In the genomic region with DNA sequence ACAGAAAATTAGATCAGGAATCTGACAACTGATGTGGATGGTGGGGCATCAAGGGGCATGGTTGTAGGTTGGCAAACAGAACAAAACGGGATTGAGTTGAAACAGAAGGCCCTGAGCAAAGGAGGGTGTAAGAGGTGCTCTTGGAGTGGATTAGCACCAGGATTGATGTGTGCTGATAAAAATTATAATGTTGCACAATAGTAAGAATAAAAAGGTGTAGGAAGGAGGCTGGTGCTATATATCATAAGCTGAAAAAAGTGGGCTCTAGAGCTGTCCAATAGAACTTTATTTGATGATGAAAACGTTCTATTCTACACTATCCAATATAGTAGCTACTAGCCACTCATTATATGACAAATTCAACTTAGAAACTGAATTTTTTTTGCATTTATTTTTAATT, we compare ENCODE assay signal across 39 cellular contexts.
"Had no signal": no experiment of that assay in that cellular context is flagged by ENCODE, and none has a peak within 500 bp of the region (broad histone marks: within the 10 kb centered on the region; RNA-seq: fewer than 3 reads in every experiment).

No MANE protein-coding gene starts in this region.

- H3K9me3 ChIP-seq: adrenal gland, ascending aorta, body of pancreas, breast epithelium had no signal

- H3K27ac Mint-ChIP-seq: activated naive CD4-positive, alpha-beta T cell treated with anti-CD3 and anti-CD28 coated beads for 36 hours; activated naive CD4-positive, alpha-beta T cell treated with anti-CD3 and anti-CD28 coated beads, Interleukin-2, amount 10 ng/mL, durations not matched to agents 7 days and 5 days; activated naive CD4-positive, alpha-beta T cell treated with anti-CD3 and anti-CD28 coated beads, Interleukin-2, amount 50 U/mL, for 24 hours; activated naive CD4-positive, alpha-beta T cell treated with anti-CD3 and anti-CD28 coated beads, Interleukin-2, amount 50 U/mL, for 72 hours; activated naive CD8-positive, alpha-beta T cell; activated naive CD8-positive, alpha-beta T cell treated with anti-CD3 and anti-CD28 coated beads for 36 hours; activated naive CD8-positive, alpha-beta T cell treated with anti-CD3 and anti-CD28 coated beads, Interleukin-2, amount 10 ng/mL, durations not matched to agents 7 days and 5 days; activated naive CD8-positive, alpha-beta T cell treated with anti-CD3 and anti-CD28 coated beads, Interleukin-2, amount 50 U/mL, for 24 hours; activated T-cell treated with anti-CD3 and anti-CD28 coated beads, Interleukin-2, amount 50 U/mL, for 72 hours; activated T-helper 1 cell treated with anti-CD3 and anti-CD28 coated beads, Interleukin-12 subunit alpha, Interleukin-12 subunit beta, Interleukin-2, Interleukin-4 antibody, amounts not matched to agents 30 ng/mL and 10 ng/mL and 1 ng/mL, durations not matched to agents 14 hours and 24 hours and 36 hours; activated T-helper 17 cell treated with anti-CD3 and anti-CD28 coated beads, Interleukin-2, amount 50 U/mL, for 72 hours; activated T-helper 2 cell treated with anti-CD3 and anti-CD28 coated beads, Interferon-gamma antibody, Interleukin-2, Interleukin-4, amounts not matched to agents 10 μg/mL and 5 μg/mL and 100 μg/mL, durations not matched to agents 14 hours and 24 hours and 36 hours; brain had no signal

- H3K9me3 Mint-ChIP-seq: activated naive CD4-positive, alpha-beta T cell treated with anti-CD3 and anti-CD28 coated beads for 36 hours; activated naive CD4-positive, alpha-beta T cell treated with anti-CD3 and anti-CD28 coated beads, Interleukin-2, amount 10 ng/mL, durations not matched to agents 7 days and 5 days; activated naive CD4-positive, alpha-beta T cell treated with anti-CD3 and anti-CD28 coated beads, Interleukin-2, amount 50 U/mL, for 24 hours; activated naive CD8-positive, alpha-beta T cell treated with anti-CD3 and anti-CD28 coated beads, Interleukin-2, amount 50 U/mL, for 24 hours; activated T-cell treated with anti-CD3 and anti-CD28 coated beads, Interleukin-2, amount 50 U/mL, for 4 hours; activated T-helper 1 cell treated with anti-CD3 and anti-CD28 coated beads, Interleukin-12 subunit alpha, Interleukin-12 subunit beta, Interleukin-2, Interleukin-4 antibody, amounts not matched to agents 30 ng/mL and 10 ng/mL and 1 ng/mL, durations not matched to agents 14 hours and 24 hours and 36 hours; activated T-helper 17 cell treated with anti-CD3 and anti-CD28 coated beads, Interleukin-2, amount 50 U/mL, for 72 hours; activated T-helper 2 cell treated with anti-CD3 and anti-CD28 coated beads, Interferon-gamma antibody, Interleukin-2, Interleukin-4, amounts not matched to agents 10 μg/mL and 5 μg/mL and 100 μg/mL, durations not matched to agents 14 hours and 24 hours and 36 hours; central memory CD8-positive, alpha-beta T cell had no signal

- H3K36me3 Mint-ChIP-seq: activated naive CD4-positive, alpha-beta T cell treated with anti-CD3 and anti-CD28 coated beads, Interleukin-2, amount 10 ng/mL, durations not matched to agents 7 days and 5 days; activated naive CD4-positive, alpha-beta T cell treated with anti-CD3 and anti-CD28 coated beads, Interleukin-2, amount 50 U/mL, for 24 hours; activated naive CD4-positive, alpha-beta T cell treated with anti-CD3 and anti-CD28 coated beads, Interleukin-2, amount 50 U/mL, for 72 hours; activated naive CD8-positive, alpha-beta T cell; activated naive CD8-positive, alpha-beta T cell treated with anti-CD3 and anti-CD28 coated beads for 36 hours; activated naive CD8-positive, alpha-beta T cell treated with anti-CD3 and anti-CD28 coated beads, Interleukin-2, amount 10 ng/mL, durations not matched to agents 7 days and 5 days; brain had no signal

- H3K4me1 ChIP-seq: adrenal gland, ascending aorta, body of pancreas, breast epithelium had no signal

- ATAC-seq: activated naive CD4-positive, alpha-beta T cell treated with anti-CD3 and anti-CD28 coated beads, Interleukin-2, amount 50 U/mL, for 72 hours; activated naive CD8-positive, alpha-beta T cell treated with anti-CD3 and anti-CD28 coated beads, Interleukin-2, amount 50 U/mL, for 24 hours; activated T-cell treated with anti-CD3 and anti-CD28 coated beads, Interleukin-2, amount 50 U/mL, for 4 hours; activated T-cell treated with anti-CD3 and anti-CD28 coated beads, Interleukin-2, amount 50 U/mL, for 72 hours; activated T-helper 17 cell treated with anti-CD3 and anti-CD28 coated beads, Interleukin-2, amount 50 U/mL, for 72 hours; body of pancreas had no signal

- DNase-seq: activated effector memory CD4-positive, alpha-beta T cell treated with anti-CD3 and anti-CD28 coated beads, Interleukin-2, amount 50 U/mL, for 16 hours; activated effector memory CD4-positive, alpha-beta T cell treated with Interleukin-2 at 50 U/mL for 16 hours; activated gamma-delta T cell; activated gamma-delta T cell treated with Interleukin-2 at 50 U/mL for 16 hours; activated naive CD4-positive, alpha-beta T cell; activated naive CD4-positive, alpha-beta T cell treated with anti-CD3 and anti-CD28 coated beads for 36 hours; activated naive CD4-positive, alpha-beta T cell treated with anti-CD3 and anti-CD28 coated beads, Interleukin-2, amount 10 ng/mL, durations not matched to agents 7 days and 5 days; activated naive CD4-positive, alpha-beta T cell treated with anti-CD3 and anti-CD28 coated beads, Interleukin-2, amount 50 U/mL, for 16 hours; activated naive CD4-positive, alpha-beta T cell treated with Interleukin-2 at 50 U/mL for 16 hours; activated naive CD8-positive, alpha-beta T cell treated with anti-CD3 and anti-CD28 coated beads for 36 hours; activated naive CD8-positive, alpha-beta T cell treated with anti-CD3 and anti-CD28 coated beads, Interleukin-2, amount 10 ng/mL, durations not matched to agents 7 days and 5 days; activated naive CD8-positive, alpha-beta T cell treated with anti-CD3 and anti-CD28 coated beads, Interleukin-2, amount 50 U/mL, for 24 hours; activated T-cell treated with anti-CD3 and anti-CD28 coated beads, Interleukin-2, amount 50 U/mL, for 4 hours; activated T-cell treated with anti-CD3 and anti-CD28 coated beads, Interleukin-2, amount 50 U/mL, for 48 hours; activated T-cell treated with anti-CD3 and anti-CD28 coated beads, Interleukin-2, amount 50 U/mL, for 72 hours; adrenal gland; amniotic stem cell; amygdala; anterior cingulate cortex; aorta; body of pancreas; brain microvascular endothelial cell; caudate nucleus; central memory CD4-positive, alpha-beta T cell; cerebellar nuclear complex had no signal

- H3K36me3 ChIP-seq: adrenal gland, ascending aorta, brain microvascular endothelial cell, breast epithelium, cardiac muscle cell had no signal

- H3K4me3 Mint-ChIP-seq: activated naive CD4-positive, alpha-beta T cell treated with anti-CD3 and anti-CD28 coated beads for 36 hours; activated naive CD4-positive, alpha-beta T cell treated with anti-CD3 and anti-CD28 coated beads, Interleukin-2, amount 10 ng/mL, durations not matched to agents 7 days and 5 days; activated naive CD4-positive, alpha-beta T cell treated with anti-CD3 and anti-CD28 coated beads, Interleukin-2, amount 50 U/mL, for 24 hours; activated naive CD8-positive, alpha-beta T cell; activated naive CD8-positive, alpha-beta T cell treated with anti-CD3 and anti-CD28 coated beads for 36 hours; activated naive CD8-positive, alpha-beta T cell treated with anti-CD3 and anti-CD28 coated beads, Interleukin-2, amount 10 ng/mL, durations not matched to agents 7 days and 5 days; activated naive CD8-positive, alpha-beta T cell treated with anti-CD3 and anti-CD28 coated beads, Interleukin-2, amount 50 U/mL, for 24 hours; activated T-cell treated with anti-CD3 and anti-CD28 coated beads, Interleukin-2, amount 50 U/mL, for 4 hours; activated T-cell treated with anti-CD3 and anti-CD28 coated beads, Interleukin-2, amount 50 U/mL, for 72 hours; activated T-helper 1 cell treated with anti-CD3 and anti-CD28 coated beads, Interleukin-12 subunit alpha, Interleukin-12 subunit beta, Interleukin-2, Interleukin-4 antibody, amounts not matched to agents 30 ng/mL and 10 ng/mL and 1 ng/mL, durations not matched to agents 14 hours and 24 hours and 36 hours; activated T-helper 17 cell treated with anti-CD3 and anti-CD28 coated beads, Interleukin-2, amount 50 U/mL, for 72 hours; brain; central memory CD8-positive, alpha-beta T cell had no signal

- FAIRE-seq: astrocyte, bronchial epithelial cell, colon had no signal

- H3K27me3 ChIP-seq: adrenal gland, ascending aorta, body of pancreas, brain microvascular endothelial cell, breast epithelium, cardiac muscle cell had no signal

- H3K4me1 Mint-ChIP-seq: activated naive CD4-positive, alpha-beta T cell treated with anti-CD3 and anti-CD28 coated beads, Interleukin-2, amount 10 ng/mL, durations not matched to agents 7 days and 5 days; activated naive CD4-positive, alpha-beta T cell treated with anti-CD3 and anti-CD28 coated beads, Interleukin-2, amount 50 U/mL, for 24 hours; activated naive CD8-positive, alpha-beta T cell treated with anti-CD3 and anti-CD28 coated beads for 36 hours; activated naive CD8-positive, alpha-beta T cell treated with anti-CD3 and anti-CD28 coated beads, Interleukin-2, amount 10 ng/mL, durations not matched to agents 7 days and 5 days; activated T-helper 17 cell treated with anti-CD3 and anti-CD28 coated beads, Interleukin-2, amount 50 U/mL, for 72 hours; brain; central memory CD8-positive, alpha-beta T cell had no signal

- H3K4me3 ChIP-seq: adrenal gland, ascending aorta, body of pancreas, breast epithelium, cardiac muscle cell had no signal

- H3K27ac ChIP-seq: adrenal gland, ascending aorta, body of pancreas, brain microvascular endothelial cell, breast epithelium, cardiac muscle cell had no signal
